ENCODE assay signal across 10 cellular contexts in genomic region chr6:112979830-112980229, GRCh38.
DNase-seq lines count a peak whose midpoint lies in the region; ATAC-seq, FAIRE-seq and TF ChIP-seq lines count a peak whose summit lies in the region.
"Had no signal": no experiment of that assay in that cellular context is flagged by ENCODE, and none has a peak within 500 bp of the region (broad histone marks: within the 10 kb centered on the region; RNA-seq: fewer than 3 reads in every experiment).

No MANE protein-coding gene starts in this region.

- no peaks in the 10 kb centered on the region for H3K27me3 ChIP-seq in hepatocyte
- no peaks in the 10 kb centered on the region for H3K27me3 ChIP-seq in H9 (ENCODE audit: insufficient read depth, low read length)
- H3K27me3 ChIP-seq: BLaER1 had no signal

- H3K9me3 Mint-ChIP-seq in H9 = peaks cover 8 to 16% of the 10 kb centered on the region in 2 experiments; a peak in 4 of 5 replicates

- no peak overlapping the region for H3K4me3 Mint-ChIP-seq in H9

- H2AFZ ChIP-seq in hepatocyte = no peak overlapping the region
- no peak overlapping the region for H2AFZ ChIP-seq in H9 (ENCODE audit: low read length)

- H3K36me3 ChIP-seq in hepatocyte (replicated peaks; ENCODE audit: insufficient read depth, low read depth) = no peaks in the 10 kb centered on the region
- H3K36me3 ChIP-seq: BLaER1 had no signal

- no peaks in the 10 kb centered on the region for H3K27me3 Mint-ChIP-seq in H9 (ENCODE audit: low read depth)

- TF ChIP-seq EP300 in A549 (IDR thresholded peaks at IDR 0.05) = no peak

- 0 out of 3 replicates have a peak overlapping the region, but pooled peaks have one; percentile 28 for H3K4me2 ChIP-seq in A549
- no peak overlapping the region for H3K4me2 ChIP-seq in hepatocyte
- no peak overlapping the region for H3K4me2 ChIP-seq in H9 (ENCODE audit: insufficient read depth, insufficient read length, low read length)
- H3K4me2 ChIP-seq: BLaER1 had no signal

- H3K9ac ChIP-seq in H9 (ENCODE audit: extremely low read depth, insufficient read length, low read length) = no peak overlapping the region
- H3K9ac ChIP-seq: BLaER1 had no signal

- H4K91ac ChIP-seq in H9 (ENCODE audit: insufficient read length, low read depth, low read length) = no peak overlapping the region

- WGBS in A549 (ENCODE audit: missing lambda C conversion rate) = 23% methylated on average over 5 of the region's 5 CpGs
- WGBS in hepatocyte (ENCODE audit: low lambda C conversion rate, missing lambda C conversion rate) = 35% methylated on average over 5 of the region's 5 CpGs
- no CpG with 5 or more reads among the region's 5 CpGs for WGBS in H9 (ENCODE audit: extremely low coverage, insufficient read length, low lambda C conversion rate)

- H2AK5ac ChIP-seq in H9 (ENCODE audit: insufficient read length, low read length) = no peak overlapping the region

- peaks cover 0 to 7% (median 2%) of the 10 kb centered on the region in 3 experiments; a peak in 4 of 7 replicates for H3K36me3 Mint-ChIP-seq in H9 (ENCODE audit: insufficient read depth in 1 of 3, low read depth in 3 of 3)

- H3T11ph ChIP-seq in H9 (ENCODE audit: low read length) = no peak overlapping the region

- H4K20me1 ChIP-seq in hepatocyte (ENCODE audit: insufficient read depth, poor library complexity, severe bottlenecking) = no peaks in the 10 kb centered on the region
- H4K20me1 ChIP-seq in H9 (ENCODE audit: control insufficient read depth, insufficient read depth, insufficient read length) = no peaks in the 10 kb centered on the region
- H4K20me1 ChIP-seq: BLaER1 had no signal

- H3K4me1 ChIP-seq in A549 = peaks cover 9% of the 10 kb centered on the region; the same call in 1 of the 3 replicates
- H3K4me1 ChIP-seq in hepatocyte (ENCODE audit: insufficient read depth) = no peaks in the 10 kb centered on the region
- peaks cover under 1% of the 10 kb centered on the region; the same call in 1 of the 2 replicates for H3K4me1 ChIP-seq in H9 (ENCODE audit: insufficient read depth, low read length)
- H3K4me1 ChIP-seq: BLaER1 had no signal

- H2BK12ac ChIP-seq in H9 (ENCODE audit: insufficient read length, low read depth, low read length) = no peak overlapping the region

- H2BK15ac ChIP-seq in H9 (ENCODE audit: low read depth, low read length) = no peak overlapping the region

- POLR2A ChIA-PET in A549 (lab: Yijun Ruan, JAX) = no interaction called here

- FAIRE-seq in A549 (lab: Jason Lieb, UNC) = no peak

- H3K56ac ChIP-seq in H9 (ENCODE audit: insufficient read length, low read depth, low read length) = no peak overlapping the region

- no peak for TF ChIP-seq CTCF in A549 (IDR thresholded peaks at IDR 0.05)
- TF ChIP-seq CTCF in hepatocyte (IDR thresholded peaks at IDR 0.05; ENCODE audit: poor library complexity) = no peak
- no peak for TF ChIP-seq CTCF in H9 (conservative IDR thresholded peaks at IDR 0.05)

- H3K4me1 Mint-ChIP-seq in H9 = peaks cover 4 to 7% of the 10 kb centered on the region in 2 experiments

- no peak overlapping the region for H3K18ac ChIP-seq in H9 (ENCODE audit: insufficient read length, low read depth, low read length)

- no peak overlapping the region for H3K27ac Mint-ChIP-seq in H9

- H3K23me2 ChIP-seq in H9 (ENCODE audit: insufficient read length, low read depth, low read length, poor library complexity, severe bottlenecking) = no peaks in the 10 kb centered on the region

- H3K27ac ChIP-seq in A549 (no peak overlapping the region), hepatocyte (no peak overlapping the region), H9 (ENCODE audit: insufficient read length, low read depth, low read length) (no peak overlapping the region)
- H3K27ac ChIP-seq: BLaER1 had no signal

- DNase-seq in A549 (ENCODE audit: low read depth in 1 of 2, low spot score in 1 of 2) = no peak
- peak; percentile 52 for DNase-seq in HCEC 1CT
- DNase-seq in astrocyte of the hippocampus (ENCODE audit: low read depth, low spot score) = peak; percentile 23
- peak; percentile 14 for DNase-seq in hepatocyte (ENCODE audit: low spot score)
- no peak for DNase-seq in NCI-H1930 (lab: John Stamatoyannopoulos, UW)
- no peak for DNase-seq in H9
- no peak for DNase-seq in C1 segment of cervical spinal cord (lab: John Stamatoyannopoulos, UW)
- no peak for DNase-seq in GM19240 (ENCODE audit: insufficient read length, low spot score)
- DNase-seq: activated CD4-positive, alpha-beta T cell treated with anti-CD3 and anti-CD28 coated beads for 1 hour had no signal

- no peak for ATAC-seq in A549

- CTCF ChIA-PET in A549 (lab: Yijun Ruan, JAX) = no interaction called here

- TF ChIP-seq POLR2A in A549 (IDR thresholded peaks at IDR 0.05; ENCODE audit: low read length) = no peak

- H3K9me3 ChIP-seq in A549 = no peaks in the 10 kb centered on the region
- no peaks in the 10 kb centered on the region for H3K9me3 ChIP-seq in hepatocyte (ENCODE audit: low read depth)
- no peaks in the 10 kb centered on the region for H3K9me3 ChIP-seq in H9 (ENCODE audit: control insufficient read depth, low read depth, low read length)

- no peak for TF ChIP-seq RAD21 in A549 (conservative IDR thresholded peaks at IDR 0.05 in 1 of 2, IDR thresholded peaks at IDR 0.05 in 1 of 2)

- H3K14ac ChIP-seq in H9 (ENCODE audit: insufficient read depth, low read length) = no peak overlapping the region

- no peak overlapping the region for H3K23ac ChIP-seq in H9 (ENCODE audit: insufficient read length, low read depth, low read length)

- H3K79me2 ChIP-seq in hepatocyte = no peaks in the 10 kb centered on the region
- no peaks in the 10 kb centered on the region for H3K79me2 ChIP-seq in H9 (ENCODE audit: insufficient read depth, low read length)

- no peak overlapping the region for H2BK120ac ChIP-seq in H9 (ENCODE audit: low read depth, low read length, poor library complexity, severe bottlenecking)

- no peaks in the 10 kb centered on the region for H3K9me2 ChIP-seq in hepatocyte (replicated peaks; ENCODE audit: insufficient read depth)

- H4K5ac ChIP-seq in H9 (ENCODE audit: insufficient read length, low read depth, low read length) = no peak overlapping the region

- no peak overlapping the region for H2BK20ac ChIP-seq in H9 (ENCODE audit: low read depth, low read length, poor library complexity, severe bottlenecking)

- H3K4me3 ChIP-seq in A549 (no peak overlapping the region), hepatocyte (no peak overlapping the region)
- H3K4me3 ChIP-seq: BLaER1 had no signal

- H4K8ac ChIP-seq in H9 (replicated peaks; ENCODE audit: insufficient read length, low read depth, low read length) = no peak overlapping the region

- H3K79me1 ChIP-seq in H9 (ENCODE audit: insufficient read depth, low read depth, low read length, poor library complexity, severe bottlenecking) = no peaks in the 10 kb centered on the region

- no peak overlapping the region for H2BK5ac ChIP-seq in H9 (ENCODE audit: insufficient read length, low read length)

- no peak overlapping the region for H3K4ac ChIP-seq in H9 (ENCODE audit: low read depth, low read length)

TF ChIP-seq in A549, 52 proteins besides CTCF, POLR2A, EP300 and RAD21:
- TF ChIP-seq SREBF2 (IDR thresholded peaks at IDR 0.05) (no peak), HES2 (IDR thresholded peaks at IDR 0.05) (no peak), FOXS1 (CRISPR knock-in tag; IDR thresholded peaks at IDR 0.05) (no peak), ZNF302 (CRISPR knock-in tag; IDR thresholded peaks at IDR 0.05) (no peak), MAFK (IDR thresholded peaks at IDR 0.05; ENCODE audit: partially characterized antibody) (no peak), SMC3 (IDR thresholded peaks at IDR 0.05) (no peak), NR3C1 (IDR thresholded peaks at IDR 0.05) (no peak), MAZ (IDR thresholded peaks at IDR 0.05; ENCODE audit: borderline replicate concordance, low read depth, low read length) (no peak), POLR2AphosphoS2 (conservative IDR thresholded peaks at IDR 0.05; ENCODE audit: low read length) (no peak), TP53 (CRISPR knock-in tag; IDR thresholded peaks at IDR 0.05) (no peak), KDM5A (IDR thresholded peaks at IDR 0.05) (no peak), CHD2 (IDR thresholded peaks at IDR 0.05; ENCODE audit: low read length, partially characterized antibody) (no peak), PBX3 (IDR thresholded peaks at IDR 0.05) (no peak), PHF8 (IDR thresholded peaks at IDR 0.05; ENCODE audit: borderline replicate concordance, low read depth) (no peak), CHD4 (IDR thresholded peaks at IDR 0.05; ENCODE audit: borderline replicate concordance) (no peak)
TF ChIP-seq in A549: peak in this region for 0.

Comparison
In these comparisons a context has a peak if more than half of its experiments do, and no peak if none do; other contexts are left out.
1. DNase-seq: peak in HCEC 1CT (single experiment), astrocyte of the hippocampus (single experiment) and hepatocyte (single experiment); none in A549 (0 of 2), NCI-H1930 (0 of 2), H9 (single experiment), C1 segment of cervical spinal cord (0 of 14) and GM19240 (single experiment).